ENCODE assay signal across 8 cellular contexts in genomic region chr21:31872452-31873274, GRCh38. TPM values are rescaled to one million over a fixed set of nuclear protein-coding genes. Genes with fewer than 3 reads are reported as not detected.
DNase-seq lines count a peak whose midpoint lies in the region; ATAC-seq, FAIRE-seq and TF ChIP-seq lines count a peak whose summit lies in the region.

Gene HUNK, plus strand, starts transcription at chr21:31873020. Its CDS starts 655 bp downstream, at chr21:31873675.

- no peak for ATAC-seq in HG02840 (IDR thresholded peaks at IDR 0.05; ENCODE audit: low FRiP score, unreplicated experiment)
- no peak for ATAC-seq in HG03565 (IDR thresholded peaks at IDR 0.05; ENCODE audit: unreplicated experiment)

- H3K79me2 ChIP-seq in neural cell (replicated peaks; ENCODE audit: insufficient read depth, low read length) = peaks cover 31% of the 10 kb centered on the region

- H3K4me2 ChIP-seq in neural cell (ENCODE audit: low read length) = peak within 1 kb of the TSS; percentile 89

- peak within 1 kb of the TSS; percentile 89 for H3K9ac ChIP-seq in neural cell (ENCODE audit: low read length)

- H3K4me3 ChIP-seq in fibroblast of the aortic adventitia (ENCODE audit: low read depth, low read length) = peak within 1 kb of the TSS; percentile 40
- peak within 1 kb of the TSS; percentile 83 for H3K4me3 ChIP-seq in neural cell (ENCODE audit: low read length)

- H3K36me3 ChIP-seq in neural cell (ENCODE audit: insufficient read depth, low read length) = no peaks in the 10 kb centered on the region

- peak; percentile 66 for DNase-seq in Daoy (ENCODE audit: low read depth)
- peak; percentile 51 for DNase-seq in NCI-H1092 (lab: John Stamatoyannopoulos, UW)
- peak; percentile 10 to 20 for DNase-seq in activated CD4-positive, alpha-beta T cell treated with anti-CD3 and anti-CD28 coated beads, Interleukin-2, amount 50 U/mL, for 48 hours
- DNase-seq in fibroblast of the aortic adventitia (ENCODE audit: low read depth) = peak; percentile 10
- no peak for DNase-seq in GM19239 (ENCODE audit: insufficient read length, low spot score)

- H3F3A ChIP-seq in neural cell (ENCODE audit: insufficient read depth, low read length, poor library complexity, severe bottlenecking) = peaks cover 4% of the 10 kb centered on the region

- no peak for TF ChIP-seq RAD21 in neural cell (conservative IDR thresholded peaks at IDR 0.05)

- H3K27me3 ChIP-seq in neural cell (ENCODE audit: insufficient read depth, low read depth, low read length) = no peaks in the 10 kb centered on the region

- no peaks in the 10 kb centered on the region for H3K9me3 ChIP-seq in neural cell (ENCODE audit: low read length)

- H3K9me2 ChIP-seq in neural cell (ENCODE audit: insufficient read depth, low read length) = no peaks in the 10 kb centered on the region

- H3K27ac ChIP-seq in neural cell (ENCODE audit: low read length) = peak within 1 kb of the TSS; percentile 93

- no peak for FAIRE-seq in GM19239 (lab: Jason Lieb, UNC)

- H2AFZ ChIP-seq in neural cell (ENCODE audit: low read depth, low read length) = peak within 1 kb of the TSS; percentile 92

- TF ChIP-seq CTCF in fibroblast of the aortic adventitia (IDR thresholded peaks at IDR 0.05; ENCODE audit: insufficient read depth, low read length) (no peak), neural cell (IDR thresholded peaks at IDR 0.05; ENCODE audit: poor library complexity, severe bottlenecking) (no peak)

- TF ChIP-seq EP300 in neural cell (conservative IDR thresholded peaks at IDR 0.05; ENCODE audit: poor library complexity, severe bottlenecking) = peak; percentile 11

- H4K20me1 ChIP-seq in neural cell (ENCODE audit: insufficient read depth) = no peaks in the 10 kb centered on the region

TF ChIP-seq in neural cell, 6 proteins besides CTCF, POLR2A, EP300 and RAD21:
- TF ChIP-seq MXI1 (conservative IDR thresholded peaks at IDR 0.05; ENCODE audit: poor library complexity, severe bottlenecking) (no peak), TAF1 (IDR thresholded peaks at IDR 0.05; ENCODE audit: low read depth) (peak; percentile 8), REST (IDR thresholded peaks at IDR 0.05; ENCODE audit: borderline replicate concordance) (peak; percentile 72), SMC3 (conservative IDR thresholded peaks at IDR 0.05; ENCODE audit: poor library complexity) (peak; percentile 42), POLR2AphosphoS5 (IDR thresholded peaks at IDR 0.05) (peak; percentile 62), EZH2 (IDR thresholded peaks at IDR 0.05; ENCODE audit: borderline replicate concordance, insufficient read depth, low read length, poor library complexity, severe bottlenecking) (no peak)

RNA-seq across cellular contexts. Expression of gene HUNK, which starts in this region (rescaled TPM):
- total RNA-seq in Daoy (2014; rRNA removed; shearing (Covaris generic)) = 0.98 and 1.9 TPM in 2 replicates
- 0.45 and 4.3 TPM in 2 replicates for total RNA-seq in fibroblast of the aortic adventitia (ENCODE audit: low replicate concordance)
- polyA plus RNA-seq in neural cell = 9.3 and 11.0 TPM in 2 replicates
- 20.5 and 24.3 TPM in 2 replicates for polyA minus RNA-seq in neural cell
